Comparison of ENCODE assay signal across 9 cellular contexts in the genomic region with DNA sequence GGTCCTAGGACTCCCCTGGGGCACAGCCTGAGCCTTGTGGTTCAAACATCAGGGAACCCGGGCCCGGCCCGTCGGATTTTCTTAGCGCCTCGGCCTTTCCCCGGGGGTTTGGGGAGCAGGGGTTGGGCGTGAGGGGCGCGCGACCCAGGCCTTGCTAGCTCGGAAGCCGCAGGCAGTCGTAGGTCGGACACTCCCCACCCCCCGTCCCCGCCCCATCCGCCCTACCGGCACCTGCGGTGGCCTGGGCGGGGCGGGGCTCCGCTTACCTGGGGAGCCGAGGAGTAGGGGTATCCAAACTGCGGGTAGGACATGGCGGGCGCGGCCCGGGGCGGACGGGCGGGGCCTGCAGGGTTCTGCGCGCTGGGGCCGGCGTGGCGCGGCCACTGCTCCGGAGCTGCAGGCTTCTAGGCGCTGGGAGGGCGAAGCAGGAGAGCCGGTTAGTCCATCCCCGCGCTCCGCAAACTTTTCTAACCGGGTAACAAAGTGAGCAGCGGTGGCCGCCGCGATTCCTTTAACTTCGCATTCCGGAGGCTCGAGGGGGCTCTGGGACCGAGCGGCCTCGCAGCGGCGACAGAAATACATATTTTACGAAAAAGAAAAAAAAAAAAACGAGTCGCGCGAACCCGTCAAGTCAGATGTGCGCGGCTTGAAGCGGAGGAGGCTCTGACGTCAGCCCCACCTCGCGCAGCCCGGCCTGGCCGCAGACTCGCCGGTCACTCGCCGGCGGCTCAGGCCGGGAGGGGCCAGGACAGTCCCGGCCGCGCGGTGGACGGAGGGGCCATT.
DNase-seq lines count a peak whose midpoint lies in the region; ATAC-seq, FAIRE-seq and TF ChIP-seq lines count a peak whose summit lies in the region.
"Had no signal": no experiment of that assay in that cellular context is flagged by ENCODE, and none has a peak within 500 bp of the region (broad histone marks: within the 10 kb centered on the region; RNA-seq: fewer than 3 reads in every experiment).

TSS of gene IRX4 (minus strand) at position 589 of the 783 bp plus-strand sequence. CDS start at position 311, 278 bp downstream.

- no peaks in the 10 kb centered on the region for H3K9me3 ChIP-seq in iPS-18a (ENCODE audit: control insufficient read depth, low read depth, low read length)

- peaks cover 100% of the 10 kb centered on the region for H3K27me3 ChIP-seq in iPS-18a (ENCODE audit: control insufficient read depth, insufficient read depth, low read length)

- no peaks in the 10 kb centered on the region for H3K36me3 Mint-ChIP-seq in stimulated activated memory B cell treated with anti-CD40 and anti-IgM and Interleukin-4, amounts not matched to agents 10 μg/mL and 1 μg/mL and 100 μg/mL, for 72 hours

- H3K9me3 Mint-ChIP-seq in stimulated activated memory B cell treated with anti-CD40 and anti-IgM and Interleukin-4, amounts not matched to agents 10 μg/mL and 1 μg/mL and 100 μg/mL, for 72 hours = no peaks in the 10 kb centered on the region

- FAIRE-seq in H54 (lab: Jason Lieb, UNC) = no peak

- peak within 1 kb of the TSS; percentile 47 for H3K4me3 ChIP-seq in iPS-18a (ENCODE audit: low read length)

- H3K9ac ChIP-seq in iPS-18a (ENCODE audit: low read length) = no peak within 1 kb of the TSS

- peak within 1 kb of the TSS; percentile 29 for H3K4me3 Mint-ChIP-seq in stimulated activated memory B cell treated with anti-CD40 and anti-IgM and Interleukin-4, amounts not matched to agents 10 μg/mL and 1 μg/mL and 100 μg/mL, for 72 hours
- H3K4me3 Mint-ChIP-seq: activated naive CD8-positive, alpha-beta T cell treated with anti-CD3 and anti-CD28 coated beads, Interleukin-2, amount 10 ng/mL, durations not matched to agents 7 days and 5 days had no signal

- H3K27ac Mint-ChIP-seq in stimulated activated memory B cell treated with anti-CD40 and anti-IgM and Interleukin-4, amounts not matched to agents 10 μg/mL and 1 μg/mL and 100 μg/mL, for 72 hours = no peak within 1 kb of the TSS

- peak; percentile 26 for DNase-seq in NCI-H2196 (lab: John Stamatoyannopoulos, UW; ENCODE audit: unreplicated experiment)
- no peak for DNase-seq in NCI-H2196 treated with DMSO at 0.1 percent for 48 hours (lab: John Stamatoyannopoulos, UW; ENCODE audit: unreplicated experiment)
- peak; percentile 37 for DNase-seq in astrocyte of the hippocampus (ENCODE audit: low read depth, low spot score)
- no peak for DNase-seq in H54 (ENCODE audit: insufficient read length, low spot score)

- H3K4me1 Mint-ChIP-seq in stimulated activated memory B cell treated with anti-CD40 and anti-IgM and Interleukin-4, amounts not matched to agents 10 μg/mL and 1 μg/mL and 100 μg/mL, for 72 hours = peaks cover 6% of the 10 kb centered on the region

- peaks cover 59% of the 10 kb centered on the region for H3K27me3 Mint-ChIP-seq in stimulated activated memory B cell treated with anti-CD40 and anti-IgM and Interleukin-4, amounts not matched to agents 10 μg/mL and 1 μg/mL and 100 μg/mL, for 72 hours

- no peak within 1 kb of the TSS for H3K27ac ChIP-seq in iPS-18a (ENCODE audit: low read length)

- H3K4me1 ChIP-seq in iPS-18a (ENCODE audit: control insufficient read depth, low read depth, low read length) = peaks cover 19% of the 10 kb centered on the region

- no peak for TF ChIP-seq POLR2A in H54 (IDR thresholded peaks at IDR 0.05; ENCODE audit: low read depth, low read length)

- no peak for ATAC-seq in stimulated activated memory B cell treated with anti-CD40 and anti-IgM and Interleukin-4, amounts not matched to agents 10 μg/mL and 1 μg/mL and 100 μg/mL, for 72 hours
- ATAC-seq in GM18520 (IDR thresholded peaks at IDR 0.05; ENCODE audit: unreplicated experiment) (no peak), HG02763 (IDR thresholded peaks at IDR 0.05; ENCODE audit: unreplicated experiment) (no peak)

- no peaks in the 10 kb centered on the region for H3K36me3 ChIP-seq in iPS-18a (ENCODE audit: control insufficient read depth, low read depth, low read length)

Comparison
In these comparisons a context has a peak if more than half of its experiments do, and no peak if none do; other contexts are left out.
1. DNase-seq: peak in NCI-H2196 (single experiment) and astrocyte of the hippocampus (single experiment); none in NCI-H2196 treated with DMSO at 0.1 percent for 48 hours (single experiment) and H54 (single experiment).